22 cellular contexts compared by ENCODE assay signal in the genomic region with DNA sequence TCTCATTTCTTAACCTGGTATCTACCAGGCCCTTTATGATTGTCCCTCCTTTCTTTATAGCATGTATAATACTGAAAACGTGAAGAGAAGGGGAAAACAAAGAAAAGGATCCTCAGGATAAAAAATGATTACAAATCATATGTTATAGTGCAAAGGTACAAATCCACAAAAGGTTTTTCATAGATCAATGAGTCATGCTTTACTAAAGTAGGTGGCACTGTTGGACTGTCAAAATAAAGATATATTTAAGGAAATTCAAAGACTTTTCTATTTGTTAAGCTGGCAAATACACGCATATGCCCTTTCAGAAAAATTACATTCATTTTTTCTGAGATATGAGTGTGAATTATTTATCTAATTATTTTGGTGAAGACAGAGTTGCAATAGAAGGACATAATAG.
"Had no signal": no experiment of that assay in that cellular context is flagged by ENCODE, and none has a peak within 500 bp of the region (broad histone marks: within the 10 kb centered on the region; RNA-seq: fewer than 3 reads in every experiment).

No MANE protein-coding gene starts in this region.

- H3K4me1 ChIP-seq: heart right ventricle, parathyroid adenoma, psoas muscle, right lobe of liver, tibial artery, upper lobe of right lung, vagina had no signal

- H3K27me3 ChIP-seq: heart right ventricle, right lobe of liver, tibial artery, upper lobe of right lung, vagina had no signal

- ATAC-seq: heart right ventricle; left ventricle myocardium superior; natural killer cell treated with Interleukin-12 subunit alpha and Interleukin-12 subunit beta and Interleukin-15 and Interleukin-18, amount 100 ng/mL, for 72 hours; psoas muscle; right lobe of liver; stimulated activated memory B cell treated with anti-CD40 and anti-IgM and Interleukin-4, amounts not matched to agents 10 μg/mL and 1 μg/mL and 100 μg/mL, for 72 hours; upper lobe of right lung had no signal

- H3K9ac ChIP-seq: parathyroid adenoma had no signal

- H3K79me2 ChIP-seq: parathyroid adenoma had no signal

- H3K4me3 ChIP-seq: coronary artery, heart right ventricle, lung, psoas muscle, right lobe of liver, tibial artery, upper lobe of right lung, vagina had no signal

- FAIRE-seq: islet of Langerhans had no signal

- H3K9me3 ChIP-seq: heart right ventricle, psoas muscle, right lobe of liver, tibial artery, upper lobe of right lung, vagina had no signal

- H3K27ac ChIP-seq: coronary artery, heart right ventricle, parathyroid adenoma, psoas muscle, right lobe of liver, tibial artery, upper lobe of right lung, vagina had no signal

- H2AFZ ChIP-seq: parathyroid adenoma had no signal

- DNase-seq: effector CD4-positive, alpha-beta T cell; endodermal cell; heart right ventricle; hypothalamus; left ventricle myocardium superior; mesenchymal stem cell; midbrain; psoas muscle; retina; right lobe of liver; stimulated activated CD4-positive, alpha-beta T cell treated with anti-CD3 and anti-CD28 coated beads, Interleukin-15, amount 100 ng/mL, for 24 hours; stimulated activated CD4-positive, alpha-beta T cell treated with anti-CD3 and anti-CD28 coated beads, Interleukin-1b, Interleukin-23, amount 100 ng/mL, for 48 hours; stimulated activated CD4-positive, alpha-beta T cell treated with anti-CD3 and anti-CD28 coated beads, Interleukin-4, amount 100 ng/mL, for 24 hours; tibial artery; upper lobe of right lung had no signal

- H3K36me3 ChIP-seq: heart right ventricle, right lobe of liver, tibial artery, upper lobe of right lung, vagina had no signal
